ENCODE assay signal across 2 cellular contexts in genomic region chrX:140229187-140229586, GRCh38.
TF ChIP-seq lines count a peak whose summit lies in the region.

No MANE protein-coding gene starts in this region.

TF ChIP-seq in GM23338, 12 proteins besides CTCF, POLR2A, EP300 and RAD21 (continued from another document):
- TF ChIP-seq ZNF462 (CRISPR knock-in tag; IDR thresholded peaks at IDR 0.05) = 0 out of 2 replicates have a peak, but pooled peaks have one; percentile 11
- TF ChIP-seq EZH2 (IDR thresholded peaks at IDR 0.05; ENCODE audit: low read depth, unreplicated experiment) = no peak
- TF ChIP-seq EZH2phosphoT487 (IDR thresholded peaks at IDR 0.05; ENCODE audit: unreplicated experiment) = no peak
- no peak for TF ChIP-seq ZNF114 (CRISPR knock-in tag; IDR thresholded peaks at IDR 0.05)
- TF ChIP-seq STAT1 (IDR thresholded peaks at IDR 0.05; ENCODE audit: unreplicated experiment) = no peak
- TF ChIP-seq, protein P1, sequence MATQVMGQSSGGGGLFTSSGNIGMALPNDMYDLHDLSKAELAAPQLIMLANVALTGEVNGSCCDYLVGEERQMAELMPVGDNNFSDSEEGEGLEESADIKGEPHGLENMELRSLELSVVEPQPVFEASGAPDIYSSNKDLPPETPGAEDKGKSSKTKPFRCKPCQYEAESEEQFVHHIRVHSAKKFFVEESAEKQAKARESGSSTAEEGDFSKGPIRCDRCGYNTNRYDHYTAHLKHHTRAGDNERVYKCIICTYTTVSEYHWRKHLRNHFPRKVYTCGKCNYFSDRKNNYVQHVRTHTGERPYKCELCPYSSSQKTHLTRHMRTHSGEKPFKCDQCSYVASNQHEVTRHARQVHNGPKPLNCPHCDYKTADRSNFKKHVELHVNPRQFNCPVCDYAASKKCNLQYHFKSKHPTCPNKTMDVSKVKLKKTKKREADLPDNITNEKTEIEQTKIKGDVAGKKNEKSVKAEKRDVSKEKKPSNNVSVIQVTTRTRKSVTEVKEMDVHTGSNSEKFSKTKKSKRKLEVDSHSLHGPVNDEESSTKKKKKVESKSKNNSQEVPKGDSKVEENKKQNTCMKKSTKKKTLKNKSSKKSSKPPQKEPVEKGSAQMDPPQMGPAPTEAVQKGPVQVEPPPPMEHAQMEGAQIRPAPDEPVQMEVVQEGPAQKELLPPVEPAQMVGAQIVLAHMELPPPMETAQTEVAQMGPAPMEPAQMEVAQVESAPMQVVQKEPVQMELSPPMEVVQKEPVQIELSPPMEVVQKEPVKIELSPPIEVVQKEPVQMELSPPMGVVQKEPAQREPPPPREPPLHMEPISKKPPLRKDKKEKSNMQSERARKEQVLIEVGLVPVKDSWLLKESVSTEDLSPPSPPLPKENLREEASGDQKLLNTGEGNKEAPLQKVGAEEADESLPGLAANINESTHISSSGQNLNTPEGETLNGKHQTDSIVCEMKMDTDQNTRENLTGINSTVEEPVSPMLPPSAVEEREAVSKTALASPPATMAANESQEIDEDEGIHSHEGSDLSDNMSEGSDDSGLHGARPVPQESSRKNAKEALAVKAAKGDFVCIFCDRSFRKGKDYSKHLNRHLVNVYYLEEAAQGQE (IDR thresholded peaks at IDR 0.05; ENCODE audit: unreplicated experiment) = no peak
- no peak for TF ChIP-seq CREB1 (CRISPR knock-in tag; IDR thresholded peaks at IDR 0.05; ENCODE audit: low read depth)

TF ChIP-seq in WTC11, 78 proteins besides CTCF, POLR2A, EP300 and RAD21 (continued from another document):
- TF ChIP-seq, protein P2, sequence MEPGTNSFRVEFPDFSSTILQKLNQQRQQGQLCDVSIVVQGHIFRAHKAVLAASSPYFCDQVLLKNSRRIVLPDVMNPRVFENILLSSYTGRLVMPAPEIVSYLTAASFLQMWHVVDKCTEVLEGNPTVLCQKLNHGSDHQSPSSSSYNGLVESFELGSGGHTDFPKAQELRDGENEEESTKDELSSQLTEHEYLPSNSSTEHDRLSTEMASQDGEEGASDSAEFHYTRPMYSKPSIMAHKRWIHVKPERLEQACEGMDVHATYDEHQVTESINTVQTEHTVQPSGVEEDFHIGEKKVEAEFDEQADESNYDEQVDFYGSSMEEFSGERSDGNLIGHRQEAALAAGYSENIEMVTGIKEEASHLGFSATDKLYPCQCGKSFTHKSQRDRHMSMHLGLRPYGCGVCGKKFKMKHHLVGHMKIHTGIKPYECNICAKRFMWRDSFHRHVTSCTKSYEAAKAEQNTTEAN (CRISPR knock-in tag; IDR thresholded peaks at IDR 0.05) = no peak
- TF ChIP-seq ZNF532 (CRISPR knock-in tag; IDR thresholded peaks at IDR 0.05; ENCODE audit: borderline replicate concordance) = no peak
- TF ChIP-seq ELF4 (CRISPR knock-in tag; IDR thresholded peaks at IDR 0.05; ENCODE audit: low read depth) = no peak
TF ChIP-seq in WTC11: peak in this region for 0.
